In genomic region chr1:2372551-2373490, GRCh38 we compare ENCODE assay signal across 1 cellular context.
TF ChIP-seq lines count a peak whose summit lies in the region.

No MANE protein-coding gene starts in this region.

TF ChIP-seq in HepG2, 621 proteins besides CTCF, POLR2A, EP300 and RAD21:
- TF ChIP-seq SMYD3 (CRISPR knock-in tag; IDR thresholded peaks at IDR 0.05) (no peak), ZBTB8A (CRISPR knock-in tag; IDR thresholded peaks at IDR 0.05; ENCODE audit: borderline replicate concordance, low read depth) (no peak), ZNF550 (CRISPR knock-in tag; IDR thresholded peaks at IDR 0.05; ENCODE audit: borderline replicate concordance) (no peak), HDAC2 (CRISPR knock-in tag; IDR thresholded peaks at IDR 0.05) (no peak), ATF7-NPFF (CRISPR knock-in tag; IDR thresholded peaks at IDR 0.05; ENCODE audit: low read depth) (no peak), GATAD2A (CRISPR knock-in tag; IDR thresholded peaks at IDR 0.05) (no peak), ZNF44 (CRISPR knock-in tag; IDR thresholded peaks at IDR 0.05) (no peak), ZNF775 (CRISPR knock-in tag; IDR thresholded peaks at IDR 0.05; ENCODE audit: borderline replicate concordance) (no peak), CREB1 (IDR thresholded peaks at IDR 0.05) (no peak), CREB1 (CRISPR knock-in tag; IDR thresholded peaks at IDR 0.05) (no peak), PBX2 (CRISPR knock-in tag; IDR thresholded peaks at IDR 0.05) (no peak), ZNF616 (CRISPR knock-in tag; IDR thresholded peaks at IDR 0.05; ENCODE audit: low read depth) (no peak), TP53 (CRISPR knock-in tag; conservative IDR thresholded peaks at IDR 0.05) (no peak), GTF3A (CRISPR knock-in tag; conservative IDR thresholded peaks at IDR 0.05) (no peak)
